Comparison of ENCODE assay signal across 24 cellular contexts in the genomic region with DNA sequence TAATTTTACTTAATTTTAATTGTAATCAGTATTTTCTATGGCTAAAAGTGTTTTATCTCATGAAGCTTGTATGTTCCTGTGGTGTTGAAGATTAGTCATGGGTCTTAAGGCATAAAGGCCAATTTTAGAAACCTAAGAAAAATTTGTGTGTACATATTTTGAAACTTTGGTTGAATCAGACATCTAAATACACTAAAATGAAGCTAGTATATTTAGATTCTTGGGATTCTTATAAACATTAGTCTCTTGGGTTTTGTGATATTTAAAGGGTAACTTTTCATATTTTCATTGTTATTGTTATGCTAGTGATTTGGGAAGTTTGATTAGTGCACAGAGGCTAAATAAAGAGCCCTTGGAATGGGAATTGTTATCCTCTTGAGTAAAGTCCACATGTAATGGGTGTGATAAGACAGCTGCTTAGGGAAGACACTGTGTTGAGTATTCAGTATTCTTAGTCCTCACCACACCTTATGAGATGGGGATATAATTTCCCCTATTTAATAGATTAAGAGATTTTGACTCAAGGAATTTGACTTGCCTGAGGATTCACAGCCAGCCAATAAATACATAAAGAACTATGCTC. TPM values are rescaled to one million over a fixed set of nuclear protein-coding genes. Genes with fewer than 3 reads are reported as not detected.
DNase-seq lines count a peak whose midpoint lies in the region; ATAC-seq, FAIRE-seq and TF ChIP-seq lines count a peak whose summit lies in the region.
"Had no signal": no experiment of that assay in that cellular context is flagged by ENCODE, and none has a peak within 500 bp of the region (broad histone marks: within the 10 kb centered on the region; RNA-seq: fewer than 3 reads in every experiment).

No MANE protein-coding gene starts in this region.

- no peaks in the 10 kb centered on the region for H3K9me3 ChIP-seq in CD4-positive, CD25-positive, alpha-beta regulatory T cell (ENCODE audit: control insufficient read depth in 2 of 2, low read length in 2 of 2)
- H3K9me3 ChIP-seq in GM23248 (ENCODE audit: low read depth): no peaks in the 10 kb centered on the region
- H3K9me3 ChIP-seq in K562 (replicated peaks; ENCODE audit: control insufficient read depth, insufficient read depth, low read depth, low read length): no peaks in the 10 kb centered on the region
- H3K9me3 ChIP-seq in CD4-positive, alpha-beta T cell (ENCODE audit: control insufficient read depth, low read length): no peaks in the 10 kb centered on the region
- H3K9me3 ChIP-seq: spleen, tibial nerve had no signal

- peaks cover 44% of the 10 kb centered on the region for H3K36me3 Mint-ChIP-seq in CD4-positive, CD25-positive, alpha-beta regulatory T cell
- H3K36me3 Mint-ChIP-seq in CD4-positive, alpha-beta T cell (ENCODE audit: low read depth): peaks cover 85% of the 10 kb centered on the region

- H3K4me3 Mint-ChIP-seq in CD4-positive, CD25-positive, alpha-beta regulatory T cell: no peak overlapping the region
- H3K4me3 Mint-ChIP-seq in CD4-positive, alpha-beta T cell: no peak overlapping the region
- H3K4me3 Mint-ChIP-seq: activated naive CD8-positive, alpha-beta T cell treated with anti-CD3 and anti-CD28 coated beads for 36 hours; activated T-helper 17 cell treated with anti-CD3 and anti-CD28 coated beads, Interleukin-2, amount 50 U/mL, for 72 hours; T-helper 17 cell had no signal

- no peaks in the 10 kb centered on the region for H3K9me3 Mint-ChIP-seq in CD4-positive, CD25-positive, alpha-beta regulatory T cell
- no peaks in the 10 kb centered on the region for H3K9me3 Mint-ChIP-seq in CD4-positive, alpha-beta T cell
- H3K9me3 Mint-ChIP-seq: activated naive CD8-positive, alpha-beta T cell treated with anti-CD3 and anti-CD28 coated beads for 36 hours; activated T-helper 17 cell treated with anti-CD3 and anti-CD28 coated beads, Interleukin-2, amount 50 U/mL, for 72 hours had no signal

- H3K79me2 ChIP-seq in GM23248 (ENCODE audit: insufficient read depth): peaks cover 40% of the 10 kb centered on the region
- H3K79me2 ChIP-seq in K562 (ENCODE audit: control insufficient read depth, insufficient read depth, low read length): peaks cover 54% of the 10 kb centered on the region

- peaks cover 5 to 17% (median 11%) of the 10 kb centered on the region in 4 donors for H3K4me1 Mint-ChIP-seq in CD4-positive, CD25-positive, alpha-beta regulatory T cell
- H3K4me1 Mint-ChIP-seq in CD4-positive, alpha-beta T cell (ENCODE audit: low read depth): no peaks in the 10 kb centered on the region
- H3K4me1 Mint-ChIP-seq: activated T-helper 17 cell treated with anti-CD3 and anti-CD28 coated beads, Interleukin-2, amount 50 U/mL, for 72 hours had no signal

- no peaks in the 10 kb centered on the region for H3K4me1 ChIP-seq in CD4-positive, CD25-positive, alpha-beta regulatory T cell (ENCODE audit: control insufficient read depth, insufficient read depth, low read length, poor library complexity, severe bottlenecking)
- H3K4me1 ChIP-seq in GM23248 (ENCODE audit: insufficient read depth) (peaks cover 29% of the 10 kb centered on the region), K562 (replicated peaks in 1 of 2; ENCODE audit: control insufficient read depth in 2 of 2, insufficient read depth in 2 of 2, low read length in 2 of 2) (no peaks in the 10 kb centered on the region)
- H3K4me1 ChIP-seq: spleen had no signal

- H3K27me3 Mint-ChIP-seq in CD4-positive, CD25-positive, alpha-beta regulatory T cell: no peaks in the 10 kb centered on the region
- no peaks in the 10 kb centered on the region for H3K27me3 Mint-ChIP-seq in CD4-positive, alpha-beta T cell
- H3K27me3 Mint-ChIP-seq: activated naive CD8-positive, alpha-beta T cell treated with anti-CD3 and anti-CD28 coated beads for 36 hours; activated T-helper 17 cell treated with anti-CD3 and anti-CD28 coated beads, Interleukin-2, amount 50 U/mL, for 72 hours; T-helper 17 cell had no signal

- H3K27ac ChIP-seq in CD4-positive, CD25-positive, alpha-beta regulatory T cell (ENCODE audit: insufficient read depth, low read length, poor library complexity, severe bottlenecking): no peak overlapping the region
- H3K27ac ChIP-seq in GM23248 (peak overlapping the region; percentile 41), K562 (ENCODE audit: extremely low read depth, low read depth, low read length) (no peak overlapping the region)
- H3K27ac ChIP-seq in CD4-positive, alpha-beta T cell (ENCODE audit: low read depth, low read length): no peak overlapping the region
- H3K27ac ChIP-seq: brain microvascular endothelial cell, spleen, tibial nerve had no signal

- intact Hi-C loops in K562 (cut with micrococcal nuclease): no loop called here
- intact Hi-C loops in CD4-positive, alpha-beta T cell (cut with DNase I, micrococcal nuclease): no loop called here

- no peak for TF ChIP-seq EP300 in K562 (IDR thresholded peaks at IDR 0.05; ENCODE audit: low read length)

- no peak for TF ChIP-seq CTCF in K562 (IDR thresholded peaks at IDR 0.05 in 2 of 3, conservative IDR thresholded peaks at IDR 0.05 in 1 of 3; ENCODE audit: insufficient read depth in 2 of 3, low read depth in 1 of 3, low read length in 3 of 3)
- TF ChIP-seq CTCF in CD4-positive, alpha-beta T cell (IDR thresholded peaks at IDR 0.05): no peak

- H2AFZ ChIP-seq in GM23248: no peak overlapping the region
- H2AFZ ChIP-seq in K562 (ENCODE audit: low read depth, low read length): no peak overlapping the region

- peaks cover 88% of the 10 kb centered on the region for H3K36me3 ChIP-seq in CD4-positive, CD25-positive, alpha-beta regulatory T cell (ENCODE audit: control insufficient read depth, insufficient read depth, low read length)
- H3K36me3 ChIP-seq in GM23248 (ENCODE audit: low read depth): peaks cover 48% of the 10 kb centered on the region
- peaks cover 89% of the 10 kb centered on the region for H3K36me3 ChIP-seq in K562 (ENCODE audit: control insufficient read depth, insufficient read depth, low read length)

- H3F3A ChIP-seq in GM23248 (ENCODE audit: insufficient read depth): peaks cover 47% of the 10 kb centered on the region

- H3K27me3 ChIP-seq in CD4-positive, CD25-positive, alpha-beta regulatory T cell (ENCODE audit: control insufficient read depth, insufficient read depth, low read length): no peaks in the 10 kb centered on the region
- no peaks in the 10 kb centered on the region for H3K27me3 ChIP-seq in GM23248 (replicated peaks; ENCODE audit: insufficient read depth)
- no peaks in the 10 kb centered on the region for H3K27me3 ChIP-seq in K562 (ENCODE audit: control insufficient read depth in 2 of 2, insufficient read depth in 2 of 2, low read length in 2 of 2)
- no peaks in the 10 kb centered on the region for H3K27me3 ChIP-seq in CD4-positive, alpha-beta T cell (ENCODE audit: control insufficient read depth, insufficient read depth, low read length)
- H3K27me3 ChIP-seq: brain microvascular endothelial cell, spleen, tibial nerve had no signal

- H4K20me1 ChIP-seq in GM23248 (ENCODE audit: insufficient read depth) (peaks cover 6% of the 10 kb centered on the region; the same call in 1 of the 2 replicates), K562 (replicated peaks; ENCODE audit: control insufficient read depth, insufficient read depth, low read length) (peaks cover 8% of the 10 kb centered on the region; the same call in 1 of the 2 replicates)

- no peak for ATAC-seq in CD4-positive, CD25-positive, alpha-beta regulatory T cell (ENCODE audit: low read depth in 2 of 2)
- no peak for ATAC-seq in K562
- no peak for ATAC-seq in HG02981 (IDR thresholded peaks at IDR 0.05; ENCODE audit: unreplicated experiment)
- ATAC-seq in GM21576 (IDR thresholded peaks at IDR 0.05; ENCODE audit: unreplicated experiment): no peak
- ATAC-seq in HG03378 (IDR thresholded peaks at IDR 0.05; ENCODE audit: unreplicated experiment): no peak
- no peak for ATAC-seq in CD4-positive, alpha-beta T cell (ENCODE audit: poor library complexity)
- ATAC-seq: activated T-helper 17 cell treated with anti-CD3 and anti-CD28 coated beads, Interleukin-2, amount 50 U/mL, for 72 hours; T-helper 17 cell had no signal

- TSS peak; percentile 10 for BruUV-seq in K562 (replicated peaks; lab: Mats Ljungman, UMichigan)

- no peak for TF ChIP-seq RAD21 in K562 (CRISPR knock-in tag; conservative IDR thresholded peaks at IDR 0.05 in 1 of 2, IDR thresholded peaks at IDR 0.05 in 1 of 2)

- no peak overlapping the region for H3K4me3 ChIP-seq in CD4-positive, CD25-positive, alpha-beta regulatory T cell (ENCODE audit: low read depth, low read length)
- H3K4me3 ChIP-seq in GM23248 (no peak overlapping the region), K562 (no peak overlapping the region)
- H3K4me3 ChIP-seq: lung, spleen, tibial nerve had no signal

- POLR2A ChIA-PET in K562 (lab: Yijun Ruan, JAX): interaction anchor here (0.7 to 1.2 kb wide), 4 partner anchors 11 to 32 kb away, joined by 3 read pairs; no protein-coding TSS in a partner anchor
- POLR2A ChIA-PET in CD4-positive, alpha-beta T cell (lab: Charles Lee): interaction anchor here (1.1 kb wide), 1 partner anchor 13 kb away, joined by 3 read pairs; no protein-coding TSS in a partner anchor

- no peaks in the 10 kb centered on the region for H3K9me2 ChIP-seq in GM23248 (ENCODE audit: insufficient read depth)

- FAIRE-seq in K562 (lab: Jason Lieb, UNC): no peak
- FAIRE-seq: GM12892 had no signal

- H3K9ac ChIP-seq in GM23248: no peak overlapping the region
- no peak overlapping the region for H3K9ac ChIP-seq in K562 (ENCODE audit: insufficient read depth in 1 of 2, low read depth in 2 of 2, low read length in 2 of 2)

- CTCF ChIA-PET in K562 (lab: Yijun Ruan, JAX; ENCODE audit: low intra/inter-chr PET ratio): no interaction called here
- CTCF ChIA-PET in CD4-positive, alpha-beta T cell (lab: Charles Lee): no interaction called here

- in situ Hi-C loops in GM23248 (cut with MboI): no loop called here
- in situ Hi-C loops in K562 (cut with MboI): no loop called here

- no peak for TF ChIP-seq POLR2A in K562 (conservative IDR thresholded peaks at IDR 0.05)

- no peaks in the 10 kb centered on the region for H3K9me1 ChIP-seq in K562 (ENCODE audit: control insufficient read depth, insufficient read depth, low read length)

- peak overlapping the region in 2 of 3 donors; percentile 35 to 43 for H3K27ac Mint-ChIP-seq in CD4-positive, CD25-positive, alpha-beta regulatory T cell
- no peak overlapping the region for H3K27ac Mint-ChIP-seq in CD4-positive, alpha-beta T cell
- H3K27ac Mint-ChIP-seq: activated naive CD8-positive, alpha-beta T cell treated with anti-CD3 and anti-CD28 coated beads for 36 hours; activated T-helper 17 cell treated with anti-CD3 and anti-CD28 coated beads, Interleukin-2, amount 50 U/mL, for 72 hours; T-helper 17 cell had no signal

- no peak overlapping the region for H3K4me2 ChIP-seq in GM23248 (ENCODE audit: unreplicated experiment)
- H3K4me2 ChIP-seq in K562 (ENCODE audit: insufficient read depth, low read length): no peak overlapping the region

- no peak for DNase-seq in CD4-positive, CD25-positive, alpha-beta regulatory T cell
- DNase-seq in GM23248 (peak; percentile 47), K562 (ENCODE audit: extremely low read depth in 1 of 4, low spot score in 3 of 4) (no peak), myocyte (ENCODE audit: low read depth) (peak; percentile 47)
- DNase-seq in CD4-positive, alpha-beta T cell: no peak
- DNase-seq: activated CD4-positive, alpha-beta T cell treated with anti-CD3 and anti-CD28 coated beads for 4 hours; activated naive CD8-positive, alpha-beta T cell treated with anti-CD3 and anti-CD28 coated beads for 36 hours; AML-193; brain microvascular endothelial cell; dermis blood vessel endothelial cell; head of caudate nucleus; NCI-H510A treated with DMSO at 0.1 percent for 48 hours; nucleus accumbens; spleen; stimulated activated CD4-positive, alpha-beta T cell treated with anti-CD3 and anti-CD28 coated beads, Interleukin-4, amount 100 ng/mL, for 1 hour; stimulated activated naive CD4-positive, alpha-beta T cell treated with Interleukin-2 at 50 U/mL for 16 hours; T-helper 17 cell had no signal

RNA-seq across cellular contexts. Expression of gene UBA2, which starts 24.6 kb away (rescaled TPM):
- total RNA-seq in CD4-positive, CD25-positive, alpha-beta regulatory T cell: 70.3 TPM
- polyA plus RNA-seq in CD4-positive, CD25-positive, alpha-beta regulatory T cell: 10 to 100 TPM; 72.1 to 93.0 (median 82.7) TPM
- 90.7 and 111 TPM in 2 replicates for total RNA-seq in GM23248 (2014; rRNA removed; shearing (Covaris generic))
- polyA plus RNA-seq in GM23248 (2016; fragmentation: Nextera tagmentation; extraction: Ambion mirVana): 79.1 and 93.1 TPM in 2 replicates
- 209 and 222 TPM in 2 replicates for total RNA-seq in K562 (2011; cell fraction: chromatin; rRNA removed; ENCODE audit: low replicate concordance)
- 59.7 and 66.9 TPM in 2 replicates for total RNA-seq in K562 (2011; cell fraction: nucleolus; rRNA removed)
- 107 and 129 TPM in 2 replicates for total RNA-seq in K562 (2011; cell fraction: nucleoplasm; rRNA removed)
- 249 and 271 TPM in 2 replicates for total RNA-seq in K562 (2014; rRNA removed)
- 297 and 375 TPM in 2 replicates for total RNA-seq in K562 (2014; rRNA removed; fragmentation: Illumina TruSeq; extraction: Trizol)
- total RNA-seq in K562 (2015; rRNA removed; fragmentation: Illumina TruSeq; extraction: Trizol): 264 and 274 TPM in 2 replicates
- total RNA-seq in K562 (2021): 196 and 199 TPM in 2 replicates
- polyA plus RNA-seq in K562 (2011; rRNA removed): 345 and 444 TPM in 2 replicates
- 156 and 219 TPM in 2 replicates for polyA plus RNA-seq in K562 (2011; cell fraction: cytosol; rRNA removed)
- 102 and 133 TPM in 2 replicates for polyA plus RNA-seq in K562 (2011; cell fraction: nucleus; rRNA removed)
- polyA plus RNA-seq in K562 (2012): 188 and 336 TPM in 2 replicates
- polyA plus RNA-seq in K562 (2014; fragmentation: Illumina TruSeq; extraction: Trizol): 230 and 254 TPM in 2 replicates
- polyA plus RNA-seq in K562 (2014; fragmentation: Nextera tagmentation; extraction: Ambion mirVana): 10 to 100 TPM; 80.0 to 89.7 TPM
- 266 and 283 TPM in 2 replicates for polyA plus RNA-seq in K562 (2014; rRNA removed)
- 560 and 566 TPM in 2 replicates for polyA minus RNA-seq in K562 (2011; rRNA and poly(A)+ RNA removed)
- polyA minus RNA-seq in K562 (2011; cell fraction: cytosol; rRNA and poly(A)+ RNA removed): 238 and 297 TPM in 2 replicates
- polyA minus RNA-seq in K562 (2011; cell fraction: nucleus; rRNA and poly(A)+ RNA removed): 43.4 and 84.3 TPM in 2 replicates
- total RNA-seq in myocyte: 91.5 and 102 TPM in 2 replicates
- polyA plus RNA-seq in myocyte (2012): 54.7 TPM
- 10 to 100 TPM; 44.9 to 57.3 TPM for total RNA-seq in CD4-positive, alpha-beta T cell

RNA-seq across cellular contexts. Expression of gene WTIP, which starts 28.8 kb away (rescaled TPM):
- total RNA-seq in CD4-positive, CD25-positive, alpha-beta regulatory T cell: 0.27 TPM
- polyA plus RNA-seq in CD4-positive, CD25-positive, alpha-beta regulatory T cell: not detected
- total RNA-seq in GM23248 (2014; rRNA removed; shearing (Covaris generic)): 35.2 and 37.2 TPM in 2 replicates
- polyA plus RNA-seq in GM23248 (2016; fragmentation: Nextera tagmentation; extraction: Ambion mirVana) (2.2 and 3.5 TPM in 2 replicates), K562 (2011; rRNA removed) (0.38 and 0.81 TPM in 2 replicates), K562 (2014; fragmentation: Illumina TruSeq; extraction: Trizol) (0.16 and 0.28 TPM in 2 replicates), K562 (2014; fragmentation: Nextera tagmentation; extraction: Ambion mirVana) (under 1 TPM in 1 of 2 experiments, not detected in 1; under 0.01 TPM), K562 (2014; rRNA removed) (0.11 and 0.54 TPM in 2 replicates)
- 0.99 and 1.6 TPM in 2 replicates for total RNA-seq in K562 (2011; cell fraction: chromatin; rRNA removed; ENCODE audit: low replicate concordance)
- 0.50 and 0.53 TPM in 2 replicates for total RNA-seq in K562 (2011; cell fraction: nucleolus; rRNA removed)
- 0.51 and 0.84 TPM in 2 replicates for total RNA-seq in K562 (2011; cell fraction: nucleoplasm; rRNA removed)
- total RNA-seq in K562 (2014; rRNA removed) (0.14 and 0.16 TPM in 2 replicates), K562 (2014; rRNA removed; fragmentation: Illumina TruSeq; extraction: Trizol) (0.07 TPM in 1 of 2 replicates, not detected in the other), K562 (2015; rRNA removed; fragmentation: Illumina TruSeq; extraction: Trizol) (0.49 and 0.51 TPM in 2 replicates), K562 (2021) (0.31 and 0.53 TPM in 2 replicates), myocyte (22.1 and 32.3 TPM in 2 replicates)
- 0.79 and 0.86 TPM in 2 replicates for polyA plus RNA-seq in K562 (2011; cell fraction: cytosol; rRNA removed)
- polyA plus RNA-seq in K562 (2011; cell fraction: nucleus; rRNA removed): 0.80 and 0.97 TPM in 2 replicates
- polyA plus RNA-seq in K562 (2012): 0.22 and 0.35 TPM in 2 replicates
- 0.54 and 1.8 TPM in 2 replicates for polyA minus RNA-seq in K562 (2011; rRNA and poly(A)+ RNA removed)
- polyA minus RNA-seq in K562 (2011; cell fraction: cytosol; rRNA and poly(A)+ RNA removed): 1.8 TPM in 1 of 2 replicates, not detected in the other
- polyA minus RNA-seq in K562 (2011; cell fraction: nucleus; rRNA and poly(A)+ RNA removed): 0.13 and 0.22 TPM in 2 replicates
- 45.6 TPM for polyA plus RNA-seq in myocyte (2012)
- total RNA-seq in CD4-positive, alpha-beta T cell: under 1 TPM; 0.16 to 0.17 TPM

RNA-seq across cellular contexts. Expression of gene PDCD2L, which starts 48.6 kb away (rescaled TPM):
- total RNA-seq in CD4-positive, CD25-positive, alpha-beta regulatory T cell: 9.0 TPM
- 10 to 100 TPM; 17.8 to 24.4 (median 22.1) TPM for polyA plus RNA-seq in CD4-positive, CD25-positive, alpha-beta regulatory T cell
- 7.1 and 13.4 TPM in 2 replicates for total RNA-seq in GM23248 (2014; rRNA removed; shearing (Covaris generic))
- polyA plus RNA-seq in GM23248 (2016; fragmentation: Nextera tagmentation; extraction: Ambion mirVana) (5.4 and 7.4 TPM in 2 replicates), K562 (2011; rRNA removed) (62.8 and 65.9 TPM in 2 replicates), K562 (2014; fragmentation: Illumina TruSeq; extraction: Trizol) (43.7 and 46.2 TPM in 2 replicates), K562 (2014; fragmentation: Nextera tagmentation; extraction: Ambion mirVana) (10 to 100 TPM; 12.1 to 14.6 TPM), K562 (2014; rRNA removed) (60.5 and 67.3 TPM in 2 replicates)
- total RNA-seq in K562 (2011; cell fraction: chromatin; rRNA removed; ENCODE audit: low replicate concordance): 45.0 and 54.7 TPM in 2 replicates
- total RNA-seq in K562 (2011; cell fraction: nucleolus; rRNA removed): 50.1 and 53.4 TPM in 2 replicates
- 40.0 and 41.6 TPM in 2 replicates for total RNA-seq in K562 (2011; cell fraction: nucleoplasm; rRNA removed)
- total RNA-seq in K562 (2014; rRNA removed) (56.5 and 83.0 TPM in 2 replicates), K562 (2014; rRNA removed; fragmentation: Illumina TruSeq; extraction: Trizol) (61.9 and 68.5 TPM in 2 replicates), K562 (2015; rRNA removed; fragmentation: Illumina TruSeq; extraction: Trizol) (47.7 and 51.1 TPM in 2 replicates), K562 (2021) (48.6 and 56.3 TPM in 2 replicates), myocyte (23.9 and 28.3 TPM in 2 replicates)
- 69.2 and 96.2 TPM in 2 replicates for polyA plus RNA-seq in K562 (2011; cell fraction: cytosol; rRNA removed)
- 32.6 and 34.5 TPM in 2 replicates for polyA plus RNA-seq in K562 (2011; cell fraction: nucleus; rRNA removed)
- 26.8 and 37.9 TPM in 2 replicates for polyA plus RNA-seq in K562 (2012)
- polyA minus RNA-seq in K562 (2011; rRNA and poly(A)+ RNA removed): 62.3 and 71.3 TPM in 2 replicates
- 16.2 and 17.5 TPM in 2 replicates for polyA minus RNA-seq in K562 (2011; cell fraction: cytosol; rRNA and poly(A)+ RNA removed)
- polyA minus RNA-seq in K562 (2011; cell fraction: nucleus; rRNA and poly(A)+ RNA removed): 12.8 and 20.4 TPM in 2 replicates
- polyA plus RNA-seq in myocyte (2012): 11.7 TPM
- 1 to 10 TPM; 3.8 to 3.9 TPM for total RNA-seq in CD4-positive, alpha-beta T cell

Comparison
In these comparisons a context has a peak if more than half of its experiments do, and no peak if none do; other contexts are left out.
1. DNase-seq: peak in GM23248 (single experiment) and myocyte (single experiment); none in CD4-positive, CD25-positive, alpha-beta regulatory T cell (0 of 3), K562 (0 of 4) and CD4-positive, alpha-beta T cell (0 of 10).